ENCODE assay signal across 8 cellular contexts in the genomic region with DNA sequence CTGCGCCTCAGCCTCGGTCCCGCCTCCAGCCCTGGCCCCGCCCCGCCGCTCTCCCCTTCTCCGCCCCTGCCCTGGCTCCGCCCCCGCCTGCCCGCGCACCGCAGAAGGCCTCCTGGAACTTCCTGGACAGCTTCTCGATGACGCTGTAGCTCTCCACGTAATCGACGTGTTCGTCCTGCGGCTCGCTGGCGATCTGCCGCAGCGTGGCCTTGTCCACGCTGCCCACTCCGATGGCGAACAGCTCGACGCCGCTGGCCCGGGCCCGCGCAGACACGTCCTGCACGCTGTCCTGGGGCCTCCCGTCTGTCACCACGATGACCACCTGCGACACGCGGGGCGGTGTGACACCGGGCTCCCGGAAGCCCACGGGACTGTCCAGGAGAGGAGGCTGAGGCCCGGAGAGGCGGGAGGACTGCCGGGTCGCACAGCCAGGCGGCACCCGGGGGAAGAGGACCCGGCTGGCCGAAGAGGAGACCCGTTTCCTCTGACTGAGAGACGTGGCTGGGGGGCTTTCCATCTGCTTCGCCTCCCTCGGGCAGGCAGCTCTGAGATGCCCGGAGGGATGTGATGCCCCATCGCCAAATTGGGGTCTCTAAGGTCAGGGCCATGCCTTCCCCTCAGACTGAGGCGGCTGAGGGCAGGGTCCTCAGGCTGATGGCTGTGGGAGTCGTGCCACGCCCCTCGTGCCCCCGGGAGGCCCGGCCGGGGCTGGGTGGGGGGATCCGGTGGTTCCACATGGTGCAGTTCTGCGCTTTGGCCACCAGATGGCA. TPM values are rescaled to one million over a fixed set of nuclear protein-coding genes. Genes with fewer than 3 reads are reported as not detected.
A peak's percentile ranks its signal among the peaks of the same experiment; 100 is the strongest.
DNase-seq lines count a peak whose midpoint lies in the region; ATAC-seq and TF ChIP-seq lines count a peak whose summit lies in the region.

No MANE protein-coding gene starts in this region.

- no peaks in the 10 kb centered on the region for H3K4me1 ChIP-seq in foreskin keratinocyte

- H3K27me3 ChIP-seq in foreskin keratinocyte = no peaks in the 10 kb centered on the region

- peak; percentile 95 for TF ChIP-seq CTCF in foreskin keratinocyte (conservative IDR thresholded peaks at IDR 0.05)

- DNase-seq in DMS53 (lab: John Stamatoyannopoulos, UW) = peak; percentile 98
- peak; percentile 77 for DNase-seq in HuH-7.5 (ENCODE audit: low spot score)
- peak; percentile 93 to 97 for DNase-seq in SHP77 (lab: John Stamatoyannopoulos, UW)
- DNase-seq in activated gamma-delta T cell treated with Interleukin-2 at 50 U/mL for 16 hours = peak; percentile 81
- DNase-seq in foreskin keratinocyte = peak; percentile 77 to 90
- peak; percentile 91 for DNase-seq in non-pigmented ciliary epithelial cell (ENCODE audit: low read depth)
- DNase-seq in superior temporal gyrus (ENCODE audit: extremely low spot score) = peak; percentile 93

- peak overlapping the region; percentile 74 for H3K27ac ChIP-seq in foreskin keratinocyte

- ATAC-seq in GM21515 (IDR thresholded peaks at IDR 0.05; ENCODE audit: unreplicated experiment) (peak; percentile 50), foreskin keratinocyte (peak; percentile 74)

RNA-seq across cellular contexts. Expression of a gene that starts 4.6 kb away (rescaled TPM):
- total RNA-seq in foreskin keratinocyte = 0.07 and 0.14 TPM in 2 replicates
- polyA plus RNA-seq in foreskin keratinocyte = 0.07 TPM in 1 of 2 replicates, not detected in the other

RNA-seq across cellular contexts. Expression of a gene that starts 38.8 kb away (rescaled TPM):
- total RNA-seq in foreskin keratinocyte = not detected in 2 replicates
- polyA plus RNA-seq in foreskin keratinocyte = 0.02 and 0.04 TPM in 2 replicates

Comparison
In these comparisons a context has a peak if more than half of its experiments do, and no peak if none do; other contexts are left out.
1. Peak in every context shown above with its lines: DNase-seq, ATAC-seq and H3K27ac ChIP-seq.